Comparison of ENCODE assay signal across 7 cellular contexts in the genomic region with DNA sequence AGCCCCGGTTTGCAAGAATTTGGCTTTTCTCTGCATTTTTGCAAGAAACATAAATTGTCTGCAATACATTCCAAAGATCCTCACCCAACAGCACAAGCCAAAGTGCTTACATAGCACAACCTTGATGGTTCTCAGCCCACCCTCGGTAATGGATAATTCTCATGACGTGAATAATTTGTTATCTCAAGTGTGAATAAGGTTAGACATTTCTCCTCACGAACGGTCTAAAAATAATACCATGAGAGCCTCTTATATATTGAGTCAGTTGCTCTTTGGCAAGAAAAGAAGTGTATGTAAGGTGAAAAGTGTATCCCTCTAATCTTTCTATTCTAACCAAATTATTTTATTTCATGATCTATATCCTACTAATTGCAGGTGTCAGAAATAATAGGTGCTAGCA. TPM values are rescaled to one million over a fixed set of nuclear protein-coding genes. Genes with fewer than 3 reads are reported as not detected.
"Had no signal": no experiment of that assay in that cellular context is flagged by ENCODE, and none has a peak within 500 bp of the region (broad histone marks: within the 10 kb centered on the region; RNA-seq: fewer than 3 reads in every experiment).

No MANE protein-coding gene starts in this region.

- ATAC-seq: HepG2, K562 had no signal

- H3K27ac ChIP-seq: HL-60 had no signal

- H3K4me3 ChIP-seq: K562 had no signal

- DNase-seq: IMR-90, KBM-7 had no signal

RNA-seq across cellular contexts. Expression of gene KRTAP19-8, which starts 33.3 kb away (rescaled TPM):
- total RNA-seq: HepG2, HT-29, HT1080, IMR-90, K562 had no signal
